ENCODE assay signal across 1 cellular context in genomic region chr1:53280486-53280885, GRCh38.
TF ChIP-seq lines count a peak whose summit lies in the region.

No MANE protein-coding gene starts in this region.

TF ChIP-seq in IMR-90, 13 proteins besides CTCF, POLR2A, EP300 and RAD21 (continued from another document):
- TF ChIP-seq, protein P1, sequence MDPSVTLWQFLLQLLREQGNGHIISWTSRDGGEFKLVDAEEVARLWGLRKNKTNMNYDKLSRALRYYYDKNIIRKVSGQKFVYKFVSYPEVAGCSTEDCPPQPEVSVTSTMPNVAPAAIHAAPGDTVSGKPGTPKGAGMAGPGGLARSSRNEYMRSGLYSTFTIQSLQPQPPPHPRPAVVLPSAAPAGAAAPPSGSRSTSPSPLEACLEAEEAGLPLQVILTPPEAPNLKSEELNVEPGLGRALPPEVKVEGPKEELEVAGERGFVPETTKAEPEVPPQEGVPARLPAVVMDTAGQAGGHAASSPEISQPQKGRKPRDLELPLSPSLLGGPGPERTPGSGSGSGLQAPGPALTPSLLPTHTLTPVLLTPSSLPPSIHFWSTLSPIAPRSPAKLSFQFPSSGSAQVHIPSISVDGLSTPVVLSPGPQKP (IDR thresholded peaks at IDR 0.05; ENCODE audit: borderline replicate concordance, low read depth, low read length), result no peak
